ENCODE assay signal across 29 cellular contexts in genomic region chr6:17899491-17899890, GRCh38.
"Had no signal": no experiment of that assay in that cellular context is flagged by ENCODE, and none has a peak within 500 bp of the region (broad histone marks: within the 10 kb centered on the region; RNA-seq: fewer than 3 reads in every experiment).

No MANE protein-coding gene starts in this region.

- H3K9me3 ChIP-seq: colonic mucosa had no signal

- ATAC-seq: activated CD4-positive, alpha-beta T cell treated with anti-CD3 and anti-CD28 coated beads for 36 hours; activated CD8-positive, alpha-beta memory T cell treated with anti-CD3 and anti-CD28 coated beads, Interleukin-2, amount 10 ng/mL, durations not matched to agents 7 days and 5 days; activated CD8-positive, alpha-beta T cell treated with anti-CD3 and anti-CD28 coated beads, Interleukin-2, amount 10 ng/mL, durations not matched to agents 7 days and 5 days; activated naive CD8-positive, alpha-beta T cell treated with anti-CD3 and anti-CD28 coated beads, Interleukin-2, amount 50 U/mL, for 24 hours; body of pancreas had no signal

- H3K4me3 ChIP-seq: adrenal gland, body of pancreas, cardiac muscle cell, colonic mucosa, esophagus squamous epithelium had no signal

- H3K4me1 ChIP-seq: body of pancreas, colonic mucosa had no signal

- H3K27ac ChIP-seq: adrenal gland, body of pancreas, cardiac muscle cell, colonic mucosa, epithelial cell of prostate, esophagus squamous epithelium had no signal

- H3K27me3 ChIP-seq: adrenal gland, body of pancreas, cardiac muscle cell, colonic mucosa, esophagus squamous epithelium had no signal

- DNase-seq: activated CD4-positive, alpha-beta memory T cell treated with anti-CD3 and anti-CD28 coated beads for 36 hours; activated CD4-positive, alpha-beta T cell treated with anti-CD3 and anti-CD28 coated beads for 36 hours; activated CD4-positive, alpha-beta T cell treated with anti-CD3 and anti-CD28 coated beads, Interleukin-2, amount 10 ng/mL, durations not matched to agents 24 days and 14 days; activated CD4-positive, CD25-positive, alpha-beta regulatory T cell; activated CD4-positive, CD25-positive, alpha-beta regulatory T cell treated with anti-CD3 and anti-CD28 coated beads, Interleukin-2, amount 50 U/mL, for 72 hours; activated CD8-positive, alpha-beta memory T cell treated with anti-CD3 and anti-CD28 coated beads, Interleukin-2, amount 10 ng/mL, durations not matched to agents 7 days and 5 days; activated CD8-positive, alpha-beta memory T cell treated with anti-CD3 and anti-CD28 coated beads, Interleukin-2, amount 50 U/mL, for 4 hours; activated CD8-positive, alpha-beta T cell treated with anti-CD3 and anti-CD28 coated beads, Interleukin-2, amount 10 ng/mL, durations not matched to agents 7 days and 5 days; activated effector memory CD4-positive, alpha-beta T cell treated with anti-CD3 and anti-CD28 coated beads, Interleukin-2, amount 50 U/mL, for 16 hours; activated naive CD4-positive, alpha-beta T cell treated with anti-CD3 and anti-CD28 coated beads for 36 hours; activated naive CD8-positive, alpha-beta T cell treated with anti-CD3 and anti-CD28 coated beads for 36 hours; activated naive CD8-positive, alpha-beta T cell treated with anti-CD3 and anti-CD28 coated beads, Interleukin-2, amount 50 U/mL, for 24 hours; activated T-cell treated with anti-CD3 and anti-CD28 coated beads, Interleukin-2, amount 50 U/mL, for 1 hour; activated T-cell treated with anti-CD3 and anti-CD28 coated beads, Interleukin-2, amount 50 U/mL, for 48 hours; adrenal gland; amygdala; aorta; body of pancreas; central memory CD4-positive, alpha-beta T cell; cerebellar nuclear complex; colonic mucosa; effector memory CD4-positive, alpha-beta T cell; endodermal cell; esophagus squamous epithelium; head of caudate nucleus; T-helper 2 cell had no signal

- H3K36me3 ChIP-seq: adrenal gland, colonic mucosa had no signal

- FAIRE-seq: frontal cortex had no signal
